Comparison of ENCODE assay signal across 24 cellular contexts in the genomic region with DNA sequence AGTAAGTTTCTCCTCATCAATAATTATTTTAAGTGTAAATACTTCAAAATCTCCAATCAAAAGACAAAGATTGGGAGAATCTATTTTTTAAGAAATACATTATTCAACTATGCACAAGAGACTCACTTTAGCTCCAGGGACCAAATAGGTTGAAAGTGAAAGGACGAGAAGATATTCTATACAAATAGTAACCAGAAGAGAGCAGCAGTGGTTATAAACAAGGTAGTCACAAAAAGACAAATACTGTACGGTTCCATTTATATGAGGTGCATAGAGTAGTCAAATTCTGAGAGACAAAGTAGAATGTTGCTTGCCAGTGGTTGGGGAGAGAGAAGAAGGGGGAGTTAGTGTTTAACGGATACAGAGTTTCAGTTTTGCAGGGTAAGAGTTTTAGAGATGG.
DNase-seq lines count a peak whose midpoint lies in the region; ATAC-seq and TF ChIP-seq lines count a peak whose summit lies in the region.
"Had no signal": no experiment of that assay in that cellular context is flagged by ENCODE, and none has a peak within 500 bp of the region (broad histone marks: within the 10 kb centered on the region; RNA-seq: fewer than 3 reads in every experiment).

No MANE protein-coding gene starts in this region.

- TF ChIP-seq CTCF in 22Rv1 (IDR thresholded peaks at IDR 0.05): 0 out of 2 replicates have a peak, but pooled peaks have one; percentile 6
- TF ChIP-seq CTCF in foreskin keratinocyte (conservative IDR thresholded peaks at IDR 0.05): no peak

- no peak overlapping the region for H3K27ac ChIP-seq in 22Rv1
- no peak overlapping the region for H3K27ac ChIP-seq in foreskin keratinocyte
- H3K27ac ChIP-seq: BLaER1 treated with 17β-estradiol and CSF1 and Interleukin-3, amounts not matched to agents 10 nM and 100 nM; PC-9 had no signal

- DNase-seq in OCI-M1 (lab: John Stamatoyannopoulos, UW): peak; percentile 35
- DNase-seq in foreskin keratinocyte: no peak
- no peak for DNase-seq in middle frontal gyrus (ENCODE audit: extremely low spot score, low spot score)
- DNase-seq: activated CD4-positive, alpha-beta T cell treated with anti-CD3 and anti-CD28 coated beads for 1 hour; activated CD8-positive, alpha-beta T cell treated with anti-CD3 and anti-CD28 coated beads for 36 hours; activated gamma-delta T cell treated with Interleukin-2 at 50 U/mL for 16 hours; activated T-cell treated with anti-CD3 and anti-CD28 coated beads for 4 hours; Calu3; Karpas-422; NCI-H1105; NCI-H1930; NCI-H226; NCI-H774; PC-9; posterior cingulate gyrus; SHP77; T-cell had no signal

- H3K4me1 ChIP-seq in foreskin keratinocyte: no peaks in the 10 kb centered on the region
- H3K4me1 ChIP-seq: BLaER1 treated with 17β-estradiol and CSF1 and Interleukin-3, amounts not matched to agents 10 nM and 100 nM had no signal

- no peaks in the 10 kb centered on the region for H3K27me3 ChIP-seq in foreskin keratinocyte
- H3K27me3 ChIP-seq: BLaER1 treated with 17β-estradiol and CSF1 and Interleukin-3, amounts not matched to agents 10 nM and 100 nM had no signal

- ATAC-seq in GM18511 (IDR thresholded peaks at IDR 0.05; ENCODE audit: unreplicated experiment) (peak; percentile 62), HG02885 (IDR thresholded peaks at IDR 0.05; ENCODE audit: poor library complexity, unreplicated experiment) (peak; percentile 80), GM21528 (IDR thresholded peaks at IDR 0.05; ENCODE audit: low FRiP score, unreplicated experiment) (no peak), foreskin keratinocyte (no peak), HG03354 (IDR thresholded peaks at IDR 0.05; ENCODE audit: poor library complexity, severe bottlenecking, unreplicated experiment) (no peak)
- ATAC-seq: activated CD8-positive, alpha-beta T cell treated with anti-CD3 and anti-CD28 coated beads for 36 hours; sciatic nerve; T-cell had no signal

Comparison
In these comparisons a context has a peak if more than half of its experiments do, and no peak if none do; other contexts are left out.
1. ATAC-seq: peak in GM18511 (single experiment) and HG02885 (single experiment); none in GM21528 (single experiment), foreskin keratinocyte (single experiment) and HG03354 (single experiment).